Comparison of ENCODE assay signal across 1 cellular context in the genomic region with DNA sequence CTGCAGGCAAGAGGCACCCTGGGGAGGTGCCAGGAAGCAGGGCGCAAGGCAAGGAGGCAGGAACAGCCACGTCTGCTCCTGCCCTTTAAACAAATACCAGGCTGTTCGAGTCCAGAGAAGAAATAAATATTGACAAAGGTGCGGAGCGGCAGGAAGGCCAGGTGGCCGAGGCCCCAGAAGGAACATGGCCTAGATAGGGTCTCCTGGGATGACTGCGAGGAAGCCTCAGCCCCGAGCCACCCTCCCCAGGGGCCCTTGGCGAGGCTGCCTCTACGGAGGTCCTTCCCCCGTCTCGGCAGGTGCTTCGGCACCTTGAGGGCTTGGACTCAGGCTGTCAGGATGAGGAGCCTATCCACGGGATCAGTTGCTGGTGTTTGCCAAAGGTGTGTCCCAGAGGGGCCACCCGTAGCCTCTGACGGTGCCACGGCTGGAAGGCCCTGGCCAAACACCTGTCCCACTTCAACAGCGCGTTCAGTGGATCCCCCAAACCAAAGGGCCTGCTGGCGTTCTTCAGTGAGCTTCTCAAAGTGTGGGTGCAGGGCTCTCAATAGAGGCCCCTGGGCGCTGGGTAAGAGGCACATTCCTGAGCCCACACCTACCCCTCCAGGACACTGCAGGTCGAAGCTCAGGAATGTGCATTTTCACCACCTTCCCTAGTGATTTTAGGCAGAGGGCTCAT.
TF ChIP-seq lines count a peak whose summit lies in the region.

No MANE protein-coding gene starts in this region.

TF ChIP-seq in GM12891, 5 proteins besides CTCF, POLR2A, EP300 and RAD21:
- TF ChIP-seq POU2F2 (IDR thresholded peaks at IDR 0.05; ENCODE audit: low read depth, low read length) (no peak), PAX5 (IDR thresholded peaks at IDR 0.05; ENCODE audit: insufficient read depth, low read length, severe bottlenecking) (no peak), SPI1 (IDR thresholded peaks at IDR 0.05; ENCODE audit: low read depth, low read length) (no peak), POLR2AphosphoS5 (IDR thresholded peaks at IDR 0.05; ENCODE audit: low read depth, low read length) (no peak)
